ENCODE assay signal across 1 cellular context in genomic region chr14:70600382-70601157, GRCh38.
TF ChIP-seq lines count a peak whose summit lies in the region.

A gene with protein sequence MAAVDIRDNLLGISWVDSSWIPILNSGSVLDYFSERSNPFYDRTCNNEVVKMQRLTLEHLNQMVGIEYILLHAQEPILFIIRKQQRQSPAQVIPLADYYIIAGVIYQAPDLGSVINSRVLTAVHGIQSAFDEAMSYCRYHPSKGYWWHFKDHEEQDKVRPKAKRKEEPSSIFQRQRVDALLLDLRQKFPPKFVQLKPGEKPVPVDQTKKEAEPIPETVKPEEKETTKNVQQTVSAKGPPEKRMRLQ (minus strand): TSS chr14:70600655. CDS start chr14:70600637, 18 bp downstream.

TF ChIP-seq in HepG2, 621 proteins besides CTCF, POLR2A, EP300 and RAD21 (continued from another document and continues in another):
- TF ChIP-seq LRRFIP1 (CRISPR knock-in tag; conservative IDR thresholded peaks at IDR 0.05) (no peak), ZSCAN20 (CRISPR knock-in tag; IDR thresholded peaks at IDR 0.05; ENCODE audit: borderline replicate concordance) (no peak), RFX1 (IDR thresholded peaks at IDR 0.05) (no peak), HMG20B (CRISPR knock-in tag; conservative IDR thresholded peaks at IDR 0.05) (no peak), ZSCAN29 (CRISPR knock-in tag; conservative IDR thresholded peaks at IDR 0.05) (no peak), YEATS4 (CRISPR knock-in tag; IDR thresholded peaks at IDR 0.05; ENCODE audit: borderline replicate concordance) (peak; percentile 54; the same call in 1 of the 2 replicates), ESRRA (CRISPR knock-in tag; IDR thresholded peaks at IDR 0.05; ENCODE audit: low read depth) (no peak), DRAP1 (CRISPR knock-in tag; IDR thresholded peaks at IDR 0.05) (no peak), KAT8 (CRISPR knock-in tag; IDR thresholded peaks at IDR 0.05) (peak; percentile 98), CREBL2 (CRISPR knock-in tag; IDR thresholded peaks at IDR 0.05; ENCODE audit: borderline replicate concordance) (no peak), ZNF747 (CRISPR knock-in tag; IDR thresholded peaks at IDR 0.05; ENCODE audit: borderline replicate concordance) (no peak), ZNF546 (CRISPR knock-in tag; conservative IDR thresholded peaks at IDR 0.05) (no peak), ZBTB8A (CRISPR knock-in tag; IDR thresholded peaks at IDR 0.05; ENCODE audit: borderline replicate concordance, low read depth) (no peak), ZNF780A (CRISPR knock-in tag; IDR thresholded peaks at IDR 0.05) (no peak), ZNF615 (CRISPR knock-in tag; IDR thresholded peaks at IDR 0.05; ENCODE audit: borderline replicate concordance) (no peak), ZNF564 (CRISPR knock-in tag; IDR thresholded peaks at IDR 0.05) (no peak), HNRNPL (IDR thresholded peaks at IDR 0.05; ENCODE audit: low read depth, low read length) (no peak), PAF1 (CRISPR knock-in tag; IDR thresholded peaks at IDR 0.05) (no peak), SMARCC2 (IDR thresholded peaks at IDR 0.05) (no peak), ZNF230 (CRISPR knock-in tag; IDR thresholded peaks at IDR 0.05) (no peak), CENPBD1 (CRISPR knock-in tag; IDR thresholded peaks at IDR 0.05; ENCODE audit: borderline replicate concordance, low read depth) (no peak), CSRNP2 (CRISPR knock-in tag; conservative IDR thresholded peaks at IDR 0.05; ENCODE audit: low read depth) (no peak), NFRKB (IDR thresholded peaks at IDR 0.05) (no peak)
- TF ChIP-seq, protein P1, sequence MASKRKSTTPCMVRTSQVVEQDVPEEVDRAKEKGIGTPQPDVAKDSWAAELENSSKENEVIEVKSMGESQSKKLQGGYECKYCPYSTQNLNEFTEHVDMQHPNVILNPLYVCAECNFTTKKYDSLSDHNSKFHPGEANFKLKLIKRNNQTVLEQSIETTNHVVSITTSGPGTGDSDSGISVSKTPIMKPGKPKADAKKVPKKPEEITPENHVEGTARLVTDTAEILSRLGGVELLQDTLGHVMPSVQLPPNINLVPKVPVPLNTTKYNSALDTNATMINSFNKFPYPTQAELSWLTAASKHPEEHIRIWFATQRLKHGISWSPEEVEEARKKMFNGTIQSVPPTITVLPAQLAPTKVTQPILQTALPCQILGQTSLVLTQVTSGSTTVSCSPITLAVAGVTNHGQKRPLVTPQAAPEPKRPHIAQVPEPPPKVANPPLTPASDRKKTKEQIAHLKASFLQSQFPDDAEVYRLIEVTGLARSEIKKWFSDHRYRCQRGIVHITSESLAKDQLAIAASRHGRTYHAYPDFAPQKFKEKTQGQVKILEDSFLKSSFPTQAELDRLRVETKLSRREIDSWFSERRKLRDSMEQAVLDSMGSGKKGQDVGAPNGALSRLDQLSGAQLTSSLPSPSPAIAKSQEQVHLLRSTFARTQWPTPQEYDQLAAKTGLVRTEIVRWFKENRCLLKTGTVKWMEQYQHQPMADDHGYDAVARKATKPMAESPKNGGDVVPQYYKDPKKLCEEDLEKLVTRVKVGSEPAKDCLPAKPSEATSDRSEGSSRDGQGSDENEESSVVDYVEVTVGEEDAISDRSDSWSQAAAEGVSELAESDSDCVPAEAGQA (IDR thresholded peaks at IDR 0.05; ENCODE audit: low read depth) = peak; percentile 88
- TF ChIP-seq, protein P1 (CRISPR knock-in tag; IDR thresholded peaks at IDR 0.05; ENCODE audit: borderline replicate concordance) = no peak
- TF ChIP-seq, protein P2, sequence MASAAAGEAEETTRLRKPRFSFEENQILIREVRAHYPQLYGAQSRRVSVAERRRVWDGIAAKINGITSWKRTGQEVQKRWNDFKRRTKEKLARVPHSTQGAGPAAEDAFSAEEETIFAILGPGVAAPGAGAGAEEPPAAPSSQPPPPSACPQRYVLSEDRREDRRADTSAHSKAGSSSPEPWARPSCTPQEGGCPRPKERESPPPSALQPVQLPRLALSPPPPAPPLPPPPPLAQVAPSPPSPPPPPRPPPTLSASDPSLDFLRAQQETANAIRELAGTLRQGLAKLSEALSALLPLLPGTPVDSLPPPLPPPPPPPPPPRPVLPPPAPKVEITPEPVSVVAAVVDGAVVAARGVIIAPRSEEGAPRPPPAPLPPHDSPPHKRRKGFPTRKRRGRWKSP (CRISPR knock-in tag; IDR thresholded peaks at IDR 0.05) = no peak
- TF ChIP-seq, protein P3, sequence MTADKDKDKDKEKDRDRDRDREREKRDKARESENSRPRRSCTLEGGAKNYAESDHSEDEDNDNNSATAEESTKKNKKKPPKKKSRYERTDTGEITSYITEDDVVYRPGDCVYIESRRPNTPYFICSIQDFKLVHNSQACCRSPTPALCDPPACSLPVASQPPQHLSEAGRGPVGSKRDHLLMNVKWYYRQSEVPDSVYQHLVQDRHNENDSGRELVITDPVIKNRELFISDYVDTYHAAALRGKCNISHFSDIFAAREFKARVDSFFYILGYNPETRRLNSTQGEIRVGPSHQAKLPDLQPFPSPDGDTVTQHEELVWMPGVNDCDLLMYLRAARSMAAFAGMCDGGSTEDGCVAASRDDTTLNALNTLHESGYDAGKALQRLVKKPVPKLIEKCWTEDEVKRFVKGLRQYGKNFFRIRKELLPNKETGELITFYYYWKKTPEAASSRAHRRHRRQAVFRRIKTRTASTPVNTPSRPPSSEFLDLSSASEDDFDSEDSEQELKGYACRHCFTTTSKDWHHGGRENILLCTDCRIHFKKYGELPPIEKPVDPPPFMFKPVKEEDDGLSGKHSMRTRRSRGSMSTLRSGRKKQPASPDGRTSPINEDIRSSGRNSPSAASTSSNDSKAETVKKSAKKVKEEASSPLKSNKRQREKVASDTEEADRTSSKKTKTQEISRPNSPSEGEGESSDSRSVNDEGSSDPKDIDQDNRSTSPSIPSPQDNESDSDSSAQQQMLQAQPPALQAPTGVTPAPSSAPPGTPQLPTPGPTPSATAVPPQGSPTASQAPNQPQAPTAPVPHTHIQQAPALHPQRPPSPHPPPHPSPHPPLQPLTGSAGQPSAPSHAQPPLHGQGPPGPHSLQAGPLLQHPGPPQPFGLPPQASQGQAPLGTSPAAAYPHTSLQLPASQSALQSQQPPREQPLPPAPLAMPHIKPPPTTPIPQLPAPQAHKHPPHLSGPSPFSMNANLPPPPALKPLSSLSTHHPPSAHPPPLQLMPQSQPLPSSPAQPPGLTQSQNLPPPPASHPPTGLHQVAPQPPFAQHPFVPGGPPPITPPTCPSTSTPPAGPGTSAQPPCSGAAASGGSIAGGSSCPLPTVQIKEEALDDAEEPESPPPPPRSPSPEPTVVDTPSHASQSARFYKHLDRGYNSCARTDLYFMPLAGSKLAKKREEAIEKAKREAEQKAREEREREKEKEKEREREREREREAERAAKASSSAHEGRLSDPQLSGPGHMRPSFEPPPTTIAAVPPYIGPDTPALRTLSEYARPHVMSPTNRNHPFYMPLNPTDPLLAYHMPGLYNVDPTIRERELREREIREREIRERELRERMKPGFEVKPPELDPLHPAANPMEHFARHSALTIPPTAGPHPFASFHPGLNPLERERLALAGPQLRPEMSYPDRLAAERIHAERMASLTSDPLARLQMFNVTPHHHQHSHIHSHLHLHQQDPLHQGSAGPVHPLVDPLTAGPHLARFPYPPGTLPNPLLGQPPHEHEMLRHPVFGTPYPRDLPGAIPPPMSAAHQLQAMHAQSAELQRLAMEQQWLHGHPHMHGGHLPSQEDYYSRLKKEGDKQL (CRISPR knock-in tag; IDR thresholded peaks at IDR 0.05; ENCODE audit: low read depth) = no peak
- TF ChIP-seq, protein P4, sequence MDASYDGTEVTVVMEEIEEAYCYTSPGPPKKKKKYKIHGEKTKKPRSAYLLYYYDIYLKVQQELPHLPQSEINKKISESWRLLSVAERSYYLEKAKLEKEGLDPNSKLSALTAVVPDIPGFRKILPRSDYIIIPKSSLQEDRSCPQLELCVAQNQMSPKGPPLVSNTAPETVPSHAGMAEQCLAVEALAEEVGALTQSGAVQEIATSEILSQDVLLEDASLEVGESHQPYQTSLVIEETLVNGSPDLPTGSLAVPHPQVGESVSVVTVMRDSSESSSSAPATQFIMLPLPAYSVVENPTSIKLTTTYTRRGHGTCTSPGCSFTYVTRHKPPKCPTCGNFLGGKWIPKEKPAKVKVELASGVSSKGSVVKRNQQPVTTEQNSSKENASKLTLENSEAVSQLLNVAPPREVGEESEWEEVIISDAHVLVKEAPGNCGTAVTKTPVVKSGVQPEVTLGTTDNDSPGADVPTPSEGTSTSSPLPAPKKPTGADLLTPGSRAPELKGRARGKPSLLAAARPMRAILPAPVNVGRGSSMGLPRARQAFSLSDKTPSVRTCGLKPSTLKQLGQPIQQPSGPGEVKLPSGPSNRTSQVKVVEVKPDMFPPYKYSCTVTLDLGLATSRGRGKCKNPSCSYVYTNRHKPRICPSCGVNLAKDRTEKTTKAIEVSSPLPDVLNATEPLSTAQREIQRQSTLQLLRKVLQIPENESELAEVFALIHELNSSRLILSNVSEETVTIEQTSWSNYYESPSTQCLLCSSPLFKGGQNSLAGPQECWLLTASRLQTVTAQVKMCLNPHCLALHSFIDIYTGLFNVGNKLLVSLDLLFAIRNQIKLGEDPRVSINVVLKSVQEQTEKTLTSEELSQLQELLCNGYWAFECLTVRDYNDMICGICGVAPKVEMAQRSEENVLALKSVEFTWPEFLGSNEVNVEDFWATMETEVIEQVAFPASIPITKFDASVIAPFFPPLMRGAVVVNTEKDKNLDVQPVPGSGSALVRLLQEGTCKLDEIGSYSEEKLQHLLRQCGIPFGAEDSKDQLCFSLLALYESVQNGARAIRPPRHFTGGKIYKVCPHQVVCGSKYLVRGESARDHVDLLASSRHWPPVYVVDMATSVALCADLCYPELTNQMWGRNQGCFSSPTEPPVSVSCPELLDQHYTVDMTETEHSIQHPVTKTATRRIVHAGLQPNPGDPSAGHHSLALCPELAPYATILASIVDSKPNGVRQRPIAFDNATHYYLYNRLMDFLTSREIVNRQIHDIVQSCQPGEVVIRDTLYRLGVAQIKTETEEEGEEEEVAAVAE (CRISPR knock-in tag; IDR thresholded peaks at IDR 0.05; ENCODE audit: borderline replicate concordance) = no peak
- TF ChIP-seq, protein P5, sequence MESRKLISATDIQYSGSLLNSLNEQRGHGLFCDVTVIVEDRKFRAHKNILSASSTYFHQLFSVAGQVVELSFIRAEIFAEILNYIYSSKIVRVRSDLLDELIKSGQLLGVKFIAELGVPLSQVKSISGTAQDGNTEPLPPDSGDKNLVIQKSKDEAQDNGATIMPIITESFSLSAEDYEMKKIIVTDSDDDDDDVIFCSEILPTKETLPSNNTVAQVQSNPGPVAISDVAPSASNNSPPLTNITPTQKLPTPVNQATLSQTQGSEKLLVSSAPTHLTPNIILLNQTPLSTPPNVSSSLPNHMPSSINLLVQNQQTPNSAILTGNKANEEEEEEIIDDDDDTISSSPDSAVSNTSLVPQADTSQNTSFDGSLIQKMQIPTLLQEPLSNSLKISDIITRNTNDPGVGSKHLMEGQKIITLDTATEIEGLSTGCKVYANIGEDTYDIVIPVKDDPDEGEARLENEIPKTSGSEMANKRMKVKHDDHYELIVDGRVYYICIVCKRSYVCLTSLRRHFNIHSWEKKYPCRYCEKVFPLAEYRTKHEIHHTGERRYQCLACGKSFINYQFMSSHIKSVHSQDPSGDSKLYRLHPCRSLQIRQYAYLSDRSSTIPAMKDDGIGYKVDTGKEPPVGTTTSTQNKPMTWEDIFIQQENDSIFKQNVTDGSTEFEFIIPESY (CRISPR knock-in tag; IDR thresholded peaks at IDR 0.05) = no peak
